In the genomic region with DNA sequence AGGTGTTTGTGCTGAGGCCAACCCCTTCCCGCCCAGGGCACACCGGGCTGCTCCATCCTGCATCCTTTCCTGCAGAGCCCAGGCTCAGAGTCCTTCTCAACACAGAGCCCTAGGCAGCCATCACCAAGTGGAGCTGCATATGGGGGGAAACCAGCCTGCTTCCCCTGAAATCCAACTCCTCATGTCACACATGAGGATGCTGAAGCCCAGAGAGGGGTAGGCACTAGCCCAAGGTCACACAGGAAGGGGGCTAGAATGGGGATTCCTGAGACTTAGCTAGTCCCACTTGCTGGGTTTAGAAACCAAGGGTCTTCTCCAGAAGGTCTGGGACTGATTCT, we compare ENCODE assay signal across 10 cellular contexts. TPM values are rescaled to one million over a fixed set of nuclear protein-coding genes. Genes with fewer than 3 reads are reported as not detected.
A peak's percentile ranks its signal among the peaks of the same experiment; 100 is the strongest.
DNase-seq lines count a peak whose midpoint lies in the region; ATAC-seq and TF ChIP-seq lines count a peak whose summit lies in the region.
"Had no signal": no experiment of that assay in that cellular context is flagged by ENCODE, and none has a peak within 500 bp of the region (broad histone marks: within the 10 kb centered on the region; RNA-seq: fewer than 3 reads in every experiment).

No MANE protein-coding gene starts in this region.

- no peaks in the 10 kb centered on the region for H3K27me3 ChIP-seq in heart right ventricle
- H3K27me3 ChIP-seq in mucosa of rectum (ENCODE audit: control insufficient read depth in 2 of 2, insufficient read depth in 2 of 2, low read length in 2 of 2), result no peaks in the 10 kb centered on the region
- H3K27me3 ChIP-seq in WERI-Rb-1 (ENCODE audit: insufficient read depth, low read depth, severe bottlenecking), result peaks cover 33% of the 10 kb centered on the region

- intact Hi-C loops in heart right ventricle (cut with DNase I) (loop anchor here in 2 of 10 donors (5.0 kb wide), 1 partner anchor 34 kb away; no protein-coding TSS in a partner anchor), Right ventricle myocardium superior (cut with DNase I) (no loop called here)

- H3K4me3 ChIP-seq in heart right ventricle (peak overlapping the region in 2 of 10 donors; percentile 0 to 2), mucosa of rectum (ENCODE audit: low read length in 2 of 2) (no peak overlapping the region), WERI-Rb-1 (ENCODE audit: low read depth, low read length) (no peak overlapping the region)
- H3K4me3 ChIP-seq: SK-N-MC had no signal

- H3K36me3 ChIP-seq in heart right ventricle (no peaks in the 10 kb centered on the region), mucosa of rectum (ENCODE audit: control insufficient read depth in 2 of 2, insufficient read depth in 2 of 2, low read length in 2 of 2) (no peaks in the 10 kb centered on the region), WERI-Rb-1 (no peaks in the 10 kb centered on the region)

- TF ChIP-seq CTCF in heart right ventricle (IDR thresholded peaks at IDR 0.05) (no peak), WERI-Rb-1 (IDR thresholded peaks at IDR 0.05; ENCODE audit: low read depth, low read length) (no peak)

- no peaks in the 10 kb centered on the region for H3K9me3 ChIP-seq in heart right ventricle
- H3K9me3 ChIP-seq in mucosa of rectum (ENCODE audit: control insufficient read depth in 2 of 2, low read length in 2 of 2), result no peaks in the 10 kb centered on the region
- no peaks in the 10 kb centered on the region for H3K9me3 ChIP-seq in WERI-Rb-1 (ENCODE audit: severe bottlenecking)

- H3K27ac ChIP-seq in heart right ventricle (peak overlapping the region; percentile 20 to 96 (median 81)), angular gyrus (ENCODE audit: low read depth, low read length) (peak overlapping the region; percentile 7), mucosa of rectum (ENCODE audit: low read depth in 2 of 2, low read length in 2 of 2) (peak overlapping the region; percentile 59 to 74), WERI-Rb-1 (no peak overlapping the region)
- H3K27ac ChIP-seq: SK-N-MC had no signal

- ATAC-seq in heart right ventricle (peak in 2 of 8 donors; percentile 3 to 29), Right ventricle myocardium superior (ENCODE audit: poor library complexity) (no peak), HG02763 (IDR thresholded peaks at IDR 0.05; ENCODE audit: unreplicated experiment) (no peak), GM18498 (IDR thresholded peaks at IDR 0.05; ENCODE audit: unreplicated experiment) (no peak)

- WGBS in heart right ventricle, 2 donors, result 74 to 81% methylated on average over 2 of the region's 2 CpGs

- H3K4me1 ChIP-seq in heart right ventricle (peaks cover 12 to 98% (median 27%) of the 10 kb centered on the region in 9 donors), mucosa of rectum (ENCODE audit: control insufficient read depth in 2 of 2, insufficient read depth in 2 of 2, low read length in 2 of 2) (peaks cover 24 to 25% of the 10 kb centered on the region in 2 donors)

- peak overlapping the region; percentile 26 to 33 for H3K9ac ChIP-seq in mucosa of rectum (ENCODE audit: low read depth in 1 of 2, low read length in 2 of 2)

- DNase-seq in heart right ventricle (no peak), Right ventricle myocardium superior (no peak), WERI-Rb-1 (no peak)
- no peak for DNase-seq in effector CD8-positive, alpha-beta T cell (lab: John Stamatoyannopoulos, UW)
- DNase-seq: NCI-H146 had no signal

RNA-seq across cellular contexts. Expression of gene TNFRSF1B, which starts 5.5 kb away (rescaled TPM):
- 10 to 100 TPM in 8 of 10 donors, 1 to 10 TPM in 2; 8.0 to 55.4 (median 15.7) TPM for total RNA-seq in heart right ventricle
- 10 to 100 TPM; 11.9 to 15.3 TPM for polyA plus RNA-seq in heart right ventricle
- 13.7 TPM for total RNA-seq in Right ventricle myocardium superior
